Comparison of ENCODE assay signal across 9 cellular contexts in the genomic region with DNA sequence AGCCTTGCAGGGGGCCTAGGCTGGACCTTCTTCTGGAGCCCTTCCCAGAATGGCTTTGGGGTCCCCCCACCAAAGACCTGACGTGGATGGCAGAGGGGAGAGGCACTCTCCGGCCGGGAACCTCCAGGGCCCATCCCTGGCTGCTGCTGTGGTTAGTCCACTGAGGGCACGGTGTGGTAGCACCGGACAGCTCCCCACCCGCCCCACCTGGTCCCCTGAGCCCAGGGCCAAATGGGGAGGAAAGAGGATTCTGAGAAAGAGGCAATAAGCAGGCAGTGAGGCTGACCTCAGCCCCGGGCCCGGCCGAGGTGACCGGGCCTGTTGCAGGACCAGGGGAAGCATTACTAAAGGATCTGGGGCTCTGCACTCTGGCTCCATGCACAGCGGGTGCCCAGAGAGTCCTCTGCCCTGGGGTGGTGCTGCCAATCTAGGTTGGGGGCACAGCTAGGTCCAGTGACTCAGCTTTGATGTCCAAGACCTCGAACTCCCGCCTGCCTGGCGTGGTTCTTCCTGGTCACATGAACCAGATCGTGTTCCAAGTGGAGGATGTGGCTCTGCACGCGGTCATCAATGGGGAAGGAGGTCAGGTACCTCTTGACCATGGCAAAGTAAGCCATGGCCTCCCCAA. TPM values are rescaled to one million over a fixed set of nuclear protein-coding genes. Genes with fewer than 3 reads are reported as not detected.
DNase-seq lines count a peak whose midpoint lies in the region; ATAC-seq, FAIRE-seq and TF ChIP-seq lines count a peak whose summit lies in the region.
"Had no signal": no experiment of that assay in that cellular context is flagged by ENCODE, and none has a peak within 500 bp of the region (broad histone marks: within the 10 kb centered on the region; RNA-seq: fewer than 3 reads in every experiment).

No MANE protein-coding gene starts in this region.

- H3F3A ChIP-seq in MM.1S (ENCODE audit: insufficient read depth, low read length): peaks cover 10% of the 10 kb centered on the region

- POLR2A ChIA-PET in HepG2 (lab: Yijun Ruan, JAX): interaction anchor here (7.6 to 10.4 kb wide), 2 partner anchors 16 to 35 kb away, joined by 74 to 134 read pairs; a partner anchor contains a TSS

- TF ChIP-seq POLR2A in HepG2 (IDR thresholded peaks at IDR 0.05; ENCODE audit: insufficient read depth in 1 of 2, low read depth in 2 of 2, low read length in 2 of 2) (no peak), right lobe of liver (IDR thresholded peaks at IDR 0.05) (no peak)

- no peak overlapping the region for H3K27ac ChIP-seq in HepG2 (ENCODE audit: extremely low read length, insufficient read depth, low read length)
- H3K27ac ChIP-seq in right lobe of liver: no peak overlapping the region
- H3K27ac ChIP-seq in astrocyte (ENCODE audit: low read depth, low read length): no peak overlapping the region
- no peak overlapping the region for H3K27ac ChIP-seq in aorta (ENCODE audit: low read depth in 1 of 2, low read length in 2 of 2)
- H3K27ac ChIP-seq in MM.1S (ENCODE audit: low read length): no peak overlapping the region

- H3K4me2 ChIP-seq in HepG2 (ENCODE audit: low read depth, low read length): peak overlapping the region; percentile 94
- peak overlapping the region; percentile 97 for H3K4me2 ChIP-seq in astrocyte (ENCODE audit: low read length)
- H3K4me2 ChIP-seq in MM.1S (ENCODE audit: low read depth, low read length): no peak overlapping the region

- H4K20me1 ChIP-seq in HepG2 (ENCODE audit: insufficient read depth, low read length): peaks cover 5% of the 10 kb centered on the region; the same call in 1 of the 2 replicates
- peaks cover 48% of the 10 kb centered on the region for H4K20me1 ChIP-seq in astrocyte (ENCODE audit: insufficient read depth, low read length)
- no peaks in the 10 kb centered on the region for H4K20me1 ChIP-seq in MM.1S (ENCODE audit: insufficient read depth, low read length)

- H3K27me3 ChIP-seq in HepG2 (ENCODE audit: control insufficient read depth in 1 of 2, insufficient read depth in 2 of 2, low read length in 2 of 2) (peaks cover 0 to 23% of the 10 kb centered on the region in 2 experiments; a peak in 4 of 5 replicates), right lobe of liver (no peaks in the 10 kb centered on the region), astrocyte (ENCODE audit: insufficient read depth, low read length) (no peaks in the 10 kb centered on the region), aorta (ENCODE audit: control insufficient read depth in 1 of 2, insufficient read depth in 2 of 2, low read length in 1 of 2) (no peaks in the 10 kb centered on the region), MM.1S (replicated peaks; ENCODE audit: insufficient read depth, low read length) (peaks cover 6% of the 10 kb centered on the region)

- no peak overlapping the region for H2AFZ ChIP-seq in HepG2 (ENCODE audit: low read length)
- H2AFZ ChIP-seq in astrocyte (ENCODE audit: low read depth, low read length): no peak overlapping the region
- no peak overlapping the region for H2AFZ ChIP-seq in MM.1S (ENCODE audit: low read length)

- no peaks in the 10 kb centered on the region for H3K9me3 ChIP-seq in HepG2 (ENCODE audit: low read length)
- no peaks in the 10 kb centered on the region for H3K9me3 ChIP-seq in right lobe of liver
- H3K9me3 ChIP-seq in astrocyte (ENCODE audit: insufficient read depth, low read depth, low read length): no peaks in the 10 kb centered on the region
- no peaks in the 10 kb centered on the region for H3K9me3 ChIP-seq in aorta (ENCODE audit: control insufficient read depth, low read length)
- H3K9me3 ChIP-seq in MM.1S (replicated peaks; ENCODE audit: insufficient read depth, low read length): no peaks in the 10 kb centered on the region

- H3K27ac Mint-ChIP-seq in astrocyte (ENCODE audit: unreplicated experiment): no peak overlapping the region
- H3K27ac Mint-ChIP-seq in mesothelial cell of epicardium: no peak overlapping the region

- FAIRE-seq in HepG2 (lab: Jason Lieb, UNC): no peak
- FAIRE-seq in astrocyte (lab: Jason Lieb, UNC): no peak

- DNase-seq in HepG2 (ENCODE audit: low spot score) (no peak), right lobe of liver (no peak), astrocyte (ENCODE audit: low read depth) (no peak), mesothelial cell of epicardium (ENCODE audit: low spot score in 2 of 2, unreplicated experiment in 2 of 2) (no peak), aorta (peak; percentile 50 to 69), MM.1S (no peak), amygdala (lab: John Stamatoyannopoulos, UW) (no peak)
- DNase-seq: DMS53 had no signal

- H3K27me3 Mint-ChIP-seq in astrocyte (ENCODE audit: low read depth, unreplicated experiment) (peaks cover 8% of the 10 kb centered on the region), mesothelial cell of epicardium (ENCODE audit: low read depth) (peaks cover 12% of the 10 kb centered on the region)

- 95% methylated on average over 11 of the region's 17 CpGs for whole genome bisulfite sequencing in HepG2 (ENCODE audit: low lambda C conversion rate)
- WGBS in right lobe of liver (ENCODE audit: insufficient coverage, low coverage, low lambda C conversion rate, missing lambda C conversion rate): 93% methylated on average over 5 of the region's 17 CpGs
- WGBS in aorta, 2 donors: 72 to 80% methylated on average over 17 of the region's 17 CpGs

- H3K9me3 Mint-ChIP-seq in astrocyte (ENCODE audit: unreplicated experiment): peaks cover 2% of the 10 kb centered on the region
- H3K9me3 Mint-ChIP-seq in mesothelial cell of epicardium: no peaks in the 10 kb centered on the region

- H3K4me1 Mint-ChIP-seq in astrocyte (ENCODE audit: low read depth, unreplicated experiment): peaks cover 9% of the 10 kb centered on the region
- H3K4me1 Mint-ChIP-seq in mesothelial cell of epicardium: peaks cover 42% of the 10 kb centered on the region

- H3K79me2 ChIP-seq in HepG2 (ENCODE audit: insufficient read depth, low read length) (peaks cover 9% of the 10 kb centered on the region), astrocyte (ENCODE audit: insufficient read depth, low read length) (peaks cover 35% of the 10 kb centered on the region), MM.1S (ENCODE audit: low read length) (peaks cover 8% of the 10 kb centered on the region; the same call in 1 of the 2 replicates)

- H3K4me3 ChIP-seq in HepG2 (replicated peaks in 1 of 3; ENCODE audit: insufficient read depth in 1 of 3, low read depth in 2 of 3, low read length in 3 of 3) (no peak overlapping the region), right lobe of liver (no peak overlapping the region), astrocyte (ENCODE audit: insufficient read depth, low read depth, low read length) (peak overlapping the region; percentile 31), aorta (ENCODE audit: low read length in 2 of 2) (no peak overlapping the region), MM.1S (ENCODE audit: low read length) (no peak overlapping the region)

- intact Hi-C loops in HepG2 (cut with micrococcal nuclease; ENCODE audit: unreplicated experiment) (loop anchor here (5.0 kb wide), 1 partner anchor 308 kb away; no protein-coding TSS in a partner anchor), right lobe of liver (cut with DNase I) (no loop called here), aorta (cut with DNase I) (loop anchor here in 1 of 2 donors (10.0 kb wide), 1 partner anchor 60 kb away; a partner anchor contains a TSS)

- no peak overlapping the region for H3K9ac ChIP-seq in HepG2 (ENCODE audit: insufficient read depth, low read depth, low read length)
- H3K9ac ChIP-seq in astrocyte (ENCODE audit: low read length): peak overlapping the region; percentile 85
- H3K9ac ChIP-seq in MM.1S (ENCODE audit: low read length): no peak overlapping the region

- peaks cover 2% of the 10 kb centered on the region for H3K36me3 Mint-ChIP-seq in astrocyte (ENCODE audit: low read depth, unreplicated experiment)
- no peaks in the 10 kb centered on the region for H3K36me3 Mint-ChIP-seq in mesothelial cell of epicardium

- H3K4me1 ChIP-seq in HepG2 (ENCODE audit: insufficient read depth, low read length) (peaks cover 81% of the 10 kb centered on the region), right lobe of liver (peaks cover 0 to 23% (median 13%) of the 10 kb centered on the region in 4 donors), astrocyte (ENCODE audit: insufficient read depth, low read length) (peaks cover 18% of the 10 kb centered on the region), aorta (ENCODE audit: control insufficient read depth in 1 of 2, insufficient read depth in 2 of 2, low read length in 2 of 2) (no peaks in the 10 kb centered on the region), MM.1S (ENCODE audit: low read length) (peaks cover 9% of the 10 kb centered on the region)

- TF ChIP-seq EP300 in HepG2 (IDR thresholded peaks at IDR 0.05; ENCODE audit: low read depth in 2 of 2, low read length in 2 of 2) (no peak), HepG2 (CRISPR knock-in tag; IDR thresholded peaks at IDR 0.05; ENCODE audit: borderline replicate concordance) (no peak)

- CTCF ChIA-PET in HepG2 (lab: Yijun Ruan, JAX; ENCODE audit: low intra/inter-chr PET ratio, low total read pairs): no interaction called here

- ATAC-seq in HepG2 (no peak), right lobe of liver (no peak), aorta (ENCODE audit: low FRiP score) (no peak), HG03139 (IDR thresholded peaks at IDR 0.05; ENCODE audit: unreplicated experiment) (no peak)

- TF ChIP-seq RAD21 in HepG2 (CRISPR knock-in tag; IDR thresholded peaks at IDR 0.05): no peak

- in situ Hi-C loops in HepG2 (cut with HindIII; ENCODE audit: extremely low pct_ligation_motif_present, low pct_unique_long_range_greater_than_20kb): loop anchor here (5.0 kb wide), 1 partner anchor 33 kb away; no protein-coding TSS in a partner anchor

- H3K36me3 ChIP-seq in HepG2 (replicated peaks in 1 of 2; ENCODE audit: control insufficient read depth in 1 of 2, insufficient read depth in 2 of 2, low read length in 2 of 2) (no peaks in the 10 kb centered on the region), right lobe of liver (no peaks in the 10 kb centered on the region), astrocyte (ENCODE audit: insufficient read depth, low read length) (no peaks in the 10 kb centered on the region), aorta (ENCODE audit: control insufficient read depth in 1 of 2, insufficient read depth in 2 of 2, low read length in 1 of 2) (no peaks in the 10 kb centered on the region), MM.1S (replicated peaks; ENCODE audit: insufficient read depth, low read length) (no peaks in the 10 kb centered on the region)

- TF ChIP-seq CTCF in HepG2 (CRISPR knock-in tag; IDR thresholded peaks at IDR 0.05) (no peak), right lobe of liver (IDR thresholded peaks at IDR 0.05) (no peak), astrocyte (IDR thresholded peaks at IDR 0.05; ENCODE audit: insufficient read depth, low read depth, low read length) (no peak), mesothelial cell of epicardium (IDR thresholded peaks at IDR 0.05; ENCODE audit: unreplicated experiment) (no peak), MM.1S (IDR thresholded peaks at IDR 0.05; ENCODE audit: low read length) (no peak)

- H3K4me3 Mint-ChIP-seq in astrocyte (ENCODE audit: unreplicated experiment): peak overlapping the region; percentile 69
- H3K4me3 Mint-ChIP-seq in mesothelial cell of epicardium: peak overlapping the region; percentile 57

- BruUV-seq in HepG2 (replicated peaks; lab: Mats Ljungman, UMichigan): TSS peak; percentile 90

- no peaks in the 10 kb centered on the region for H3K9me2 ChIP-seq in MM.1S (replicated peaks; ENCODE audit: insufficient read depth, low read length)

RNA-seq across cellular contexts. Expression of a gene that starts 2.2 kb away (rescaled TPM):
- total RNA-seq in HepG2 (2016; rRNA removed; fragmentation: Illumina TruSeq; extraction: Trizol) (42.9 and 54.5 TPM in 2 replicates), right lobe of liver (10 to 100 TPM; 27.8 to 43.1 (median 31.6) TPM), astrocyte (37.0 and 39.1 TPM in 2 replicates), mesothelial cell of epicardium (63.0 to 64.2 TPM (median 63.0 TPM) in 3 replicates), aorta (10 to 100 TPM; 79.7 to 89.4 TPM)
- 12.7 and 12.9 TPM in 2 replicates for total RNA-seq in HepG2 (2016; cell fraction: cytosol; rRNA removed; fragmentation: Illumina TruSeq; extraction: Trizol; ENCODE audit: low read depth)
- 42.6 and 53.4 TPM in 2 replicates for total RNA-seq in HepG2 (2016; cell fraction: insoluble cytoplasmic fraction; rRNA removed; fragmentation: Illumina TruSeq; extraction: Trizol)
- 44.1 and 47.1 TPM in 2 replicates for total RNA-seq in HepG2 (2016; cell fraction: membrane; rRNA removed; fragmentation: Illumina TruSeq; extraction: Trizol)
- total RNA-seq in HepG2 (2016; cell fraction: nucleus; rRNA removed; fragmentation: Illumina TruSeq; extraction: Trizol): 22.9 and 28.9 TPM in 2 replicates
- polyA plus RNA-seq in HepG2 (2011; rRNA removed) (10.4 and 15.6 TPM in 2 replicates), aorta (10 to 100 TPM; 44.7 to 86.8 TPM)
- polyA plus RNA-seq in HepG2 (2011; cell fraction: cytosol; rRNA removed): 13.3 and 14.8 TPM in 2 replicates
- polyA plus RNA-seq in HepG2 (2011; cell fraction: nucleus; rRNA removed): 19.0 and 20.4 TPM in 2 replicates
- polyA plus RNA-seq in HepG2 (2012): 20.0 and 24.1 TPM in 2 replicates
- 11.2 and 11.4 TPM in 2 replicates for polyA plus RNA-seq in HepG2 (2016; cell fraction: cytosol; fragmentation: Illumina TruSeq; extraction: Trizol; ENCODE audit: low read depth)
- polyA plus RNA-seq in HepG2 (2016; cell fraction: insoluble cytoplasmic fraction; fragmentation: Illumina TruSeq; extraction: Trizol; ENCODE audit: low read depth): 37.8 and 42.0 TPM in 2 replicates
- 28.4 and 33.6 TPM in 2 replicates for polyA plus RNA-seq in HepG2 (2016; cell fraction: membrane; fragmentation: Illumina TruSeq; extraction: Trizol; ENCODE audit: low read depth)
- polyA plus RNA-seq in HepG2 (2016; cell fraction: nucleus; fragmentation: Illumina TruSeq; extraction: Trizol; ENCODE audit: insufficient read depth, low read depth): 36.6 and 38.3 TPM in 2 replicates
- polyA minus RNA-seq in HepG2 (2011; rRNA and poly(A)+ RNA removed; ENCODE audit: low replicate concordance): 40.5 and 51.2 TPM in 2 replicates
- polyA minus RNA-seq in HepG2 (2011; cell fraction: cytosol; rRNA and poly(A)+ RNA removed): 17.9 and 18.5 TPM in 2 replicates
- 16.0 and 16.7 TPM in 2 replicates for polyA minus RNA-seq in HepG2 (2011; cell fraction: nucleus; rRNA and poly(A)+ RNA removed)

RNA-seq across cellular contexts. Expression of a gene that starts 3.1 kb away (rescaled TPM):
- total RNA-seq in HepG2 (2016; rRNA removed; fragmentation: Illumina TruSeq; extraction: Trizol) (0.27 and 0.32 TPM in 2 replicates), right lobe of liver (not detected), astrocyte (0.45 and 1.2 TPM in 2 replicates), mesothelial cell of epicardium (0.27 to 0.40 TPM (median 0.34 TPM) in 3 replicates), aorta (not detected)
- not detected in 2 replicates for total RNA-seq in HepG2 (2016; cell fraction: cytosol; rRNA removed; fragmentation: Illumina TruSeq; extraction: Trizol; ENCODE audit: low read depth)
- total RNA-seq in HepG2 (2016; cell fraction: insoluble cytoplasmic fraction; rRNA removed; fragmentation: Illumina TruSeq; extraction: Trizol): 0.15 and 0.22 TPM in 2 replicates
- total RNA-seq in HepG2 (2016; cell fraction: membrane; rRNA removed; fragmentation: Illumina TruSeq; extraction: Trizol): 0.17 and 0.22 TPM in 2 replicates
- 0.40 TPM in 1 of 2 replicates, not detected in the other for total RNA-seq in HepG2 (2016; cell fraction: nucleus; rRNA removed; fragmentation: Illumina TruSeq; extraction: Trizol)
- polyA plus RNA-seq in HepG2 (2011; rRNA removed) (0.05 and 0.11 TPM in 2 replicates), aorta (under 1 TPM in 1 of 2 donors, not detected in 1; 0.90 TPM)
- 0.08 TPM in 1 of 2 replicates, not detected in the other for polyA plus RNA-seq in HepG2 (2011; cell fraction: cytosol; rRNA removed)
- polyA plus RNA-seq in HepG2 (2011; cell fraction: nucleus; rRNA removed): 0.45 and 0.84 TPM in 2 replicates
- 0.11 TPM in 1 of 2 replicates, not detected in the other for polyA plus RNA-seq in HepG2 (2012)
- polyA plus RNA-seq in HepG2 (2016; cell fraction: cytosol; fragmentation: Illumina TruSeq; extraction: Trizol; ENCODE audit: low read depth): 0.17 and 0.22 TPM in 2 replicates
- 0.24 and 0.25 TPM in 2 replicates for polyA plus RNA-seq in HepG2 (2016; cell fraction: insoluble cytoplasmic fraction; fragmentation: Illumina TruSeq; extraction: Trizol; ENCODE audit: low read depth)
- 0.20 and 0.42 TPM in 2 replicates for polyA plus RNA-seq in HepG2 (2016; cell fraction: membrane; fragmentation: Illumina TruSeq; extraction: Trizol; ENCODE audit: low read depth)
- 0.29 TPM in 1 of 2 replicates, not detected in the other for polyA plus RNA-seq in HepG2 (2016; cell fraction: nucleus; fragmentation: Illumina TruSeq; extraction: Trizol; ENCODE audit: insufficient read depth, low read depth)
- 0.08 and 0.14 TPM in 2 replicates for polyA minus RNA-seq in HepG2 (2011; rRNA and poly(A)+ RNA removed; ENCODE audit: low replicate concordance)
- not detected in 2 replicates for polyA minus RNA-seq in HepG2 (2011; cell fraction: cytosol; rRNA and poly(A)+ RNA removed)
- polyA minus RNA-seq in HepG2 (2011; cell fraction: nucleus; rRNA and poly(A)+ RNA removed): 0.64 TPM in 1 of 2 replicates, not detected in the other

RNA-seq across cellular contexts. Expression of a gene that starts 11.8 kb away (rescaled TPM):
- total RNA-seq in HepG2 (2016; rRNA removed; fragmentation: Illumina TruSeq; extraction: Trizol) (14.5 and 19.3 TPM in 2 replicates), right lobe of liver (10 to 100 TPM; 10.9 to 28.7 (median 16.5) TPM), astrocyte (8.5 and 8.8 TPM in 2 replicates), mesothelial cell of epicardium (29.4 to 33.9 TPM (median 29.6 TPM) in 3 replicates), aorta (10 to 100 TPM; 29.6 to 56.3 TPM)
- 5.8 and 5.9 TPM in 2 replicates for total RNA-seq in HepG2 (2016; cell fraction: cytosol; rRNA removed; fragmentation: Illumina TruSeq; extraction: Trizol; ENCODE audit: low read depth)
- 15.3 and 18.9 TPM in 2 replicates for total RNA-seq in HepG2 (2016; cell fraction: insoluble cytoplasmic fraction; rRNA removed; fragmentation: Illumina TruSeq; extraction: Trizol)
- 18.7 and 19.9 TPM in 2 replicates for total RNA-seq in HepG2 (2016; cell fraction: membrane; rRNA removed; fragmentation: Illumina TruSeq; extraction: Trizol)
- total RNA-seq in HepG2 (2016; cell fraction: nucleus; rRNA removed; fragmentation: Illumina TruSeq; extraction: Trizol): 13.9 and 16.9 TPM in 2 replicates
- polyA plus RNA-seq in HepG2 (2011; rRNA removed) (14.3 and 19.4 TPM in 2 replicates), aorta (10 to 100 TPM in 1 of 2 donors, 1 to 10 TPM in 1; 9.9 to 87.5 TPM)
- 11.6 and 15.6 TPM in 2 replicates for polyA plus RNA-seq in HepG2 (2011; cell fraction: cytosol; rRNA removed)
- 49.0 and 73.9 TPM in 2 replicates for polyA plus RNA-seq in HepG2 (2011; cell fraction: nucleus; rRNA removed)
- 26.0 and 33.6 TPM in 2 replicates for polyA plus RNA-seq in HepG2 (2012)
- polyA plus RNA-seq in HepG2 (2016; cell fraction: cytosol; fragmentation: Illumina TruSeq; extraction: Trizol; ENCODE audit: low read depth): 10.4 and 11.1 TPM in 2 replicates
- 30.9 and 41.0 TPM in 2 replicates for polyA plus RNA-seq in HepG2 (2016; cell fraction: insoluble cytoplasmic fraction; fragmentation: Illumina TruSeq; extraction: Trizol; ENCODE audit: low read depth)
- 21.7 and 25.1 TPM in 2 replicates for polyA plus RNA-seq in HepG2 (2016; cell fraction: membrane; fragmentation: Illumina TruSeq; extraction: Trizol; ENCODE audit: low read depth)
- 40.4 and 46.6 TPM in 2 replicates for polyA plus RNA-seq in HepG2 (2016; cell fraction: nucleus; fragmentation: Illumina TruSeq; extraction: Trizol; ENCODE audit: insufficient read depth, low read depth)
- polyA minus RNA-seq in HepG2 (2011; rRNA and poly(A)+ RNA removed; ENCODE audit: low replicate concordance): 22.5 and 47.0 TPM in 2 replicates
- 15.7 and 18.9 TPM in 2 replicates for polyA minus RNA-seq in HepG2 (2011; cell fraction: cytosol; rRNA and poly(A)+ RNA removed)
- polyA minus RNA-seq in HepG2 (2011; cell fraction: nucleus; rRNA and poly(A)+ RNA removed): 11.1 and 13.0 TPM in 2 replicates

RNA-seq across cellular contexts. Expression of a gene that starts 16.8 kb away (rescaled TPM):
- total RNA-seq in HepG2 (2016; rRNA removed; fragmentation: Illumina TruSeq; extraction: Trizol) (70.0 and 90.6 TPM in 2 replicates), right lobe of liver (10 to 100 TPM in 3 of 6 experiments, 1 to 10 TPM in 3; 9.6 to 11.7 (median 9.9) TPM), astrocyte (35.7 and 43.2 TPM in 2 replicates), mesothelial cell of epicardium (24.3 to 26.5 TPM (median 24.9 TPM) in 3 replicates), aorta (10 to 100 TPM; 13.9 to 21.1 TPM)
- total RNA-seq in HepG2 (2016; cell fraction: cytosol; rRNA removed; fragmentation: Illumina TruSeq; extraction: Trizol; ENCODE audit: low read depth): 120 and 149 TPM in 2 replicates
- total RNA-seq in HepG2 (2016; cell fraction: insoluble cytoplasmic fraction; rRNA removed; fragmentation: Illumina TruSeq; extraction: Trizol): 67.4 and 89.2 TPM in 2 replicates
- 165 and 207 TPM in 2 replicates for total RNA-seq in HepG2 (2016; cell fraction: membrane; rRNA removed; fragmentation: Illumina TruSeq; extraction: Trizol)
- 43.5 and 46.5 TPM in 2 replicates for total RNA-seq in HepG2 (2016; cell fraction: nucleus; rRNA removed; fragmentation: Illumina TruSeq; extraction: Trizol)
- polyA plus RNA-seq in HepG2 (2011; rRNA removed) (38.3 and 51.7 TPM in 2 replicates), aorta (10 to 100 TPM in 1 of 2 donors, 1 to 10 TPM in 1; 8.5 to 14.0 TPM)
- 41.7 and 67.3 TPM in 2 replicates for polyA plus RNA-seq in HepG2 (2011; cell fraction: cytosol; rRNA removed)
- polyA plus RNA-seq in HepG2 (2011; cell fraction: nucleus; rRNA removed): 36.2 and 38.2 TPM in 2 replicates
- 37.4 and 38.4 TPM in 2 replicates for polyA plus RNA-seq in HepG2 (2012)
- polyA plus RNA-seq in HepG2 (2016; cell fraction: cytosol; fragmentation: Illumina TruSeq; extraction: Trizol; ENCODE audit: low read depth): 210 and 248 TPM in 2 replicates
- 96.6 and 129 TPM in 2 replicates for polyA plus RNA-seq in HepG2 (2016; cell fraction: insoluble cytoplasmic fraction; fragmentation: Illumina TruSeq; extraction: Trizol; ENCODE audit: low read depth)
- polyA plus RNA-seq in HepG2 (2016; cell fraction: membrane; fragmentation: Illumina TruSeq; extraction: Trizol; ENCODE audit: low read depth): 249 and 277 TPM in 2 replicates
- polyA plus RNA-seq in HepG2 (2016; cell fraction: nucleus; fragmentation: Illumina TruSeq; extraction: Trizol; ENCODE audit: insufficient read depth, low read depth): 90.0 and 101 TPM in 2 replicates
- 32.0 and 63.5 TPM in 2 replicates for polyA minus RNA-seq in HepG2 (2011; rRNA and poly(A)+ RNA removed; ENCODE audit: low replicate concordance)
- 30.2 and 38.4 TPM in 2 replicates for polyA minus RNA-seq in HepG2 (2011; cell fraction: cytosol; rRNA and poly(A)+ RNA removed)
- polyA minus RNA-seq in HepG2 (2011; cell fraction: nucleus; rRNA and poly(A)+ RNA removed): 15.2 and 15.3 TPM in 2 replicates

RNA-seq across cellular contexts. Expression of a gene that starts 36.0 kb away (rescaled TPM):
- total RNA-seq in HepG2 (2016; rRNA removed; fragmentation: Illumina TruSeq; extraction: Trizol): 23.2 and 23.7 TPM in 2 replicates
- 6.5 and 6.6 TPM in 2 replicates for total RNA-seq in HepG2 (2016; cell fraction: cytosol; rRNA removed; fragmentation: Illumina TruSeq; extraction: Trizol; ENCODE audit: low read depth)
- 20.8 and 26.3 TPM in 2 replicates for total RNA-seq in HepG2 (2016; cell fraction: insoluble cytoplasmic fraction; rRNA removed; fragmentation: Illumina TruSeq; extraction: Trizol)
- total RNA-seq in HepG2 (2016; cell fraction: membrane; rRNA removed; fragmentation: Illumina TruSeq; extraction: Trizol): 15.6 and 19.4 TPM in 2 replicates
- total RNA-seq in HepG2 (2016; cell fraction: nucleus; rRNA removed; fragmentation: Illumina TruSeq; extraction: Trizol): 14.1 and 15.3 TPM in 2 replicates
- polyA plus RNA-seq in HepG2 (2011; rRNA removed): 7.9 and 9.1 TPM in 2 replicates
- polyA plus RNA-seq in HepG2 (2011; cell fraction: cytosol; rRNA removed): 6.7 and 9.3 TPM in 2 replicates
- polyA plus RNA-seq in HepG2 (2011; cell fraction: nucleus; rRNA removed): 13.1 and 17.4 TPM in 2 replicates
- 6.2 and 7.2 TPM in 2 replicates for polyA plus RNA-seq in HepG2 (2012)
- 6.5 and 8.5 TPM in 2 replicates for polyA plus RNA-seq in HepG2 (2016; cell fraction: cytosol; fragmentation: Illumina TruSeq; extraction: Trizol; ENCODE audit: low read depth)
- polyA plus RNA-seq in HepG2 (2016; cell fraction: insoluble cytoplasmic fraction; fragmentation: Illumina TruSeq; extraction: Trizol; ENCODE audit: low read depth): 20.4 and 21.3 TPM in 2 replicates
- polyA plus RNA-seq in HepG2 (2016; cell fraction: membrane; fragmentation: Illumina TruSeq; extraction: Trizol; ENCODE audit: low read depth): 13.2 and 17.0 TPM in 2 replicates
- 18.0 and 19.1 TPM in 2 replicates for polyA plus RNA-seq in HepG2 (2016; cell fraction: nucleus; fragmentation: Illumina TruSeq; extraction: Trizol; ENCODE audit: insufficient read depth, low read depth)
- polyA minus RNA-seq in HepG2 (2011; rRNA and poly(A)+ RNA removed; ENCODE audit: low replicate concordance): 15.2 and 46.1 TPM in 2 replicates
- polyA minus RNA-seq in HepG2 (2011; cell fraction: cytosol; rRNA and poly(A)+ RNA removed): 8.3 and 11.6 TPM in 2 replicates
- polyA minus RNA-seq in HepG2 (2011; cell fraction: nucleus; rRNA and poly(A)+ RNA removed): 23.7 and 26.3 TPM in 2 replicates
- total RNA-seq in right lobe of liver: 10 to 100 TPM in 3 of 6 experiments, 1 to 10 TPM in 3; 7.7 to 16.1 (median 9.5) TPM
- total RNA-seq in astrocyte: 12.6 TPM in 2 replicates
- total RNA-seq in mesothelial cell of epicardium: 13.8 to 14.5 TPM (median 14.0 TPM) in 3 replicates
- total RNA-seq in aorta: 10 to 100 TPM in 1 of 2 donors, 1 to 10 TPM in 1; 9.9 to 12.3 TPM
- polyA plus RNA-seq in aorta: 1 to 10 TPM; 4.4 to 5.9 TPM

Comparison
In these comparisons a context has a peak if more than half of its experiments do, and no peak if none do; other contexts are left out.
1. DNase-seq: peak in aorta (2 of 2); none in HepG2 (single experiment), right lobe of liver (0 of 3), astrocyte (single experiment), mesothelial cell of epicardium (0 of 2), MM.1S (single experiment) and amygdala (0 of 56).